In genomic region chr6:27837636-27838512, GRCh38 we compare ENCODE assay signal across 8 cellular contexts.
DNase-seq lines count a peak whose midpoint lies in the region; ATAC-seq and TF ChIP-seq lines count a peak whose summit lies in the region.

No MANE protein-coding gene starts in this region.

- peak overlapping the region; percentile 94 for H4K8ac ChIP-seq in H9 (replicated peaks; ENCODE audit: insufficient read length, low read depth, low read length)

- peak overlapping the region; percentile 84; the same call in 1 of the 2 replicates for H3K4ac ChIP-seq in H9 (ENCODE audit: low read depth, low read length)

- peaks cover 8% of the 10 kb centered on the region for H3K23me2 ChIP-seq in H9 (ENCODE audit: insufficient read length, low read depth, low read length, poor library complexity, severe bottlenecking)

- H3K23ac ChIP-seq in H9 (ENCODE audit: insufficient read length, low read depth, low read length) = peak overlapping the region; percentile 76

- H2BK12ac ChIP-seq in H9 (ENCODE audit: insufficient read length, low read depth, low read length) = no peak overlapping the region

- peak overlapping the region; percentile 99 for H3K9ac ChIP-seq in H9 (ENCODE audit: extremely low read depth, insufficient read length, low read length)
- H3K9ac ChIP-seq in neural progenitor cell = peak overlapping the region; percentile 94

- peak overlapping the region; percentile 56 for H2AK5ac ChIP-seq in H9 (ENCODE audit: insufficient read length, low read length)

- peaks cover 13 to 27% of the 10 kb centered on the region in 2 experiments for H3K4me1 Mint-ChIP-seq in H9
- H3K4me1 Mint-ChIP-seq in neural progenitor cell = peaks cover 30% of the 10 kb centered on the region

- TF ChIP-seq CTCF in H9 (conservative IDR thresholded peaks at IDR 0.05) = no peak
- TF ChIP-seq CTCF in RWPE2 (IDR thresholded peaks at IDR 0.05; ENCODE audit: poor library complexity, severe bottlenecking) = no peak
- TF ChIP-seq CTCF in foreskin keratinocyte (conservative IDR thresholded peaks at IDR 0.05) = no peak
- no peak for TF ChIP-seq CTCF in neural progenitor cell (IDR thresholded peaks at IDR 0.05)

- no peaks in the 10 kb centered on the region for H3K79me2 ChIP-seq in H9 (ENCODE audit: insufficient read depth, low read length)
- H3K79me2 ChIP-seq in neural progenitor cell (ENCODE audit: low read depth) = peaks cover 21% of the 10 kb centered on the region

- H3K27ac Mint-ChIP-seq in H9 (no peak overlapping the region), neural progenitor cell (no peak overlapping the region)

- H3K27me3 Mint-ChIP-seq in H9 (ENCODE audit: low read depth) (no peaks in the 10 kb centered on the region; the same call in 1 of the 2 replicates), neural progenitor cell (ENCODE audit: insufficient read depth, low read depth) (peaks cover 3% of the 10 kb centered on the region)

- no peak overlapping the region for H2BK20ac ChIP-seq in H9 (ENCODE audit: low read depth, low read length, poor library complexity, severe bottlenecking)

- H3T11ph ChIP-seq in H9 (ENCODE audit: low read length) = peak overlapping the region; percentile 20

- H4K5ac ChIP-seq in H9 (ENCODE audit: insufficient read length, low read depth, low read length) = peak overlapping the region; percentile 98

- H2BK15ac ChIP-seq in H9 (ENCODE audit: low read depth, low read length) = no peak overlapping the region

- peak overlapping the region; percentile 69 for H3K4me3 ChIP-seq in RWPE2 (ENCODE audit: severe bottlenecking)
- peak overlapping the region; percentile 81 for H3K4me3 ChIP-seq in neural progenitor cell
- H3K4me3 ChIP-seq in thymus (ENCODE audit: low read length) = peak overlapping the region; percentile 82

- peaks cover 47% of the 10 kb centered on the region for H3F3A ChIP-seq in neural progenitor cell (ENCODE audit: low read depth)

- H3K9me3 ChIP-seq in H9 (ENCODE audit: control insufficient read depth, low read depth, low read length) (no peaks in the 10 kb centered on the region), RWPE2 (ENCODE audit: severe bottlenecking) (no peaks in the 10 kb centered on the region), neural progenitor cell (ENCODE audit: low read depth) (no peaks in the 10 kb centered on the region), thymus (ENCODE audit: control insufficient read depth) (no peaks in the 10 kb centered on the region)

- H2BK120ac ChIP-seq in H9 (ENCODE audit: low read depth, low read length, poor library complexity, severe bottlenecking) = peak overlapping the region; percentile 44

- H3K27me3 ChIP-seq in H9 (ENCODE audit: insufficient read depth, low read length) (no peaks in the 10 kb centered on the region), RWPE2 (ENCODE audit: insufficient read depth, poor library complexity, severe bottlenecking) (no peaks in the 10 kb centered on the region), foreskin keratinocyte (no peaks in the 10 kb centered on the region), neural progenitor cell (no peaks in the 10 kb centered on the region), thymus (ENCODE audit: control insufficient read depth, insufficient read depth) (no peaks in the 10 kb centered on the region)

- peak; percentile 75; the same call in 2 of the 3 replicates for ATAC-seq in RWPE2 (ENCODE audit: low read depth)
- peak; percentile 80 for ATAC-seq in foreskin keratinocyte

- H4K91ac ChIP-seq in H9 (ENCODE audit: insufficient read length, low read depth, low read length) = peak overlapping the region; percentile 85

- no peak overlapping the region for H3K4me3 Mint-ChIP-seq in H9
- no peak overlapping the region for H3K4me3 Mint-ChIP-seq in neural progenitor cell

- H2BK5ac ChIP-seq in H9 (ENCODE audit: insufficient read length, low read length) = peak overlapping the region; percentile 91

- H3K36me3 Mint-ChIP-seq in H9 (ENCODE audit: insufficient read depth in 1 of 3, low read depth in 3 of 3) (no peaks in the 10 kb centered on the region; a peak in 1 of 7 replicates), neural progenitor cell (peaks cover 9% of the 10 kb centered on the region)

- H4K20me1 ChIP-seq in H9 (ENCODE audit: control insufficient read depth, insufficient read depth, insufficient read length) = no peaks in the 10 kb centered on the region
- no peaks in the 10 kb centered on the region for H4K20me1 ChIP-seq in neural progenitor cell (ENCODE audit: low read depth)

- DNase-seq in GF-D8 (lab: John Stamatoyannopoulos, UW) (peak; percentile 99), H9 (peak; percentile 92), M059J (ENCODE audit: low read depth) (peak; percentile 100), RWPE2 (ENCODE audit: low spot score) (peak; percentile 82), foreskin keratinocyte (peak; percentile 96 to 99), neural progenitor cell (ENCODE audit: low spot score) (peak; percentile 97)
- peak; percentile 57 for DNase-seq in activated gamma-delta T cell treated with anti-CD3 and anti-CD28 coated beads, Interleukin-2, amount 50 U/mL, for 16 hours (ENCODE audit: low read depth)

- H3K79me1 ChIP-seq in H9 (ENCODE audit: insufficient read depth, low read depth, low read length, poor library complexity, severe bottlenecking) = no peaks in the 10 kb centered on the region

- no peaks in the 10 kb centered on the region for H3K36me3 ChIP-seq in RWPE2 (ENCODE audit: low read depth)
- no peaks in the 10 kb centered on the region for H3K36me3 ChIP-seq in neural progenitor cell
- H3K36me3 ChIP-seq in thymus (ENCODE audit: control insufficient read depth, insufficient read depth) = no peaks in the 10 kb centered on the region

- H3K9me3 Mint-ChIP-seq in H9 (no peaks in the 10 kb centered on the region), neural progenitor cell (no peaks in the 10 kb centered on the region)

- H3K56ac ChIP-seq in H9 (ENCODE audit: insufficient read length, low read depth, low read length) = peak overlapping the region; percentile 99

- H3K4me1 ChIP-seq in H9 (ENCODE audit: insufficient read depth, low read length) = no peaks in the 10 kb centered on the region
- peaks cover 20% of the 10 kb centered on the region for H3K4me1 ChIP-seq in RWPE2 (ENCODE audit: insufficient read depth, poor library complexity, severe bottlenecking)
- peaks cover 8% of the 10 kb centered on the region for H3K4me1 ChIP-seq in foreskin keratinocyte
- H3K4me1 ChIP-seq in neural progenitor cell = peaks cover 26% of the 10 kb centered on the region
- peaks cover 5% of the 10 kb centered on the region for H3K4me1 ChIP-seq in thymus (ENCODE audit: control insufficient read depth, insufficient read depth, low read length)

- H3K14ac ChIP-seq in H9 (ENCODE audit: insufficient read depth, low read length) = peak overlapping the region; percentile 95

- H3K18ac ChIP-seq in H9 (ENCODE audit: insufficient read length, low read depth, low read length) = peak overlapping the region; percentile 98

- H3K4me2 ChIP-seq in H9 (ENCODE audit: insufficient read depth, insufficient read length, low read length) (peak overlapping the region; percentile 78), neural progenitor cell (peak overlapping the region; percentile 93)

- peak overlapping the region; percentile 99 for H3K27ac ChIP-seq in H9 (ENCODE audit: insufficient read length, low read depth, low read length)
- peak overlapping the region; percentile 93 for H3K27ac ChIP-seq in RWPE2 (ENCODE audit: poor library complexity, severe bottlenecking)
- peak overlapping the region; percentile 87 for H3K27ac ChIP-seq in foreskin keratinocyte
- peak overlapping the region; percentile 98 for H3K27ac ChIP-seq in neural progenitor cell
- peak overlapping the region; percentile 100 for H3K27ac ChIP-seq in thymus (ENCODE audit: low read depth)

- H2AFZ ChIP-seq in H9 (ENCODE audit: low read length) (no peak overlapping the region), neural progenitor cell (replicated peaks) (no peak overlapping the region)

- no CpG with 5 or more reads among the region's 49 CpGs for WGBS in H9 (ENCODE audit: extremely low coverage, insufficient read length, low lambda C conversion rate)
- under 1% methylated on average over 49 of the region's 49 CpGs for WGBS in thymus

Comparison
In these comparisons a context has a peak if more than half of its experiments do, and no peak if none do; other contexts are left out.
1. Peak in every context shown above with its lines: DNase-seq, ATAC-seq, H3K4me3 ChIP-seq and H3K27ac ChIP-seq.